Comparison of ENCODE assay signal across 8 cellular contexts in the genomic region with DNA sequence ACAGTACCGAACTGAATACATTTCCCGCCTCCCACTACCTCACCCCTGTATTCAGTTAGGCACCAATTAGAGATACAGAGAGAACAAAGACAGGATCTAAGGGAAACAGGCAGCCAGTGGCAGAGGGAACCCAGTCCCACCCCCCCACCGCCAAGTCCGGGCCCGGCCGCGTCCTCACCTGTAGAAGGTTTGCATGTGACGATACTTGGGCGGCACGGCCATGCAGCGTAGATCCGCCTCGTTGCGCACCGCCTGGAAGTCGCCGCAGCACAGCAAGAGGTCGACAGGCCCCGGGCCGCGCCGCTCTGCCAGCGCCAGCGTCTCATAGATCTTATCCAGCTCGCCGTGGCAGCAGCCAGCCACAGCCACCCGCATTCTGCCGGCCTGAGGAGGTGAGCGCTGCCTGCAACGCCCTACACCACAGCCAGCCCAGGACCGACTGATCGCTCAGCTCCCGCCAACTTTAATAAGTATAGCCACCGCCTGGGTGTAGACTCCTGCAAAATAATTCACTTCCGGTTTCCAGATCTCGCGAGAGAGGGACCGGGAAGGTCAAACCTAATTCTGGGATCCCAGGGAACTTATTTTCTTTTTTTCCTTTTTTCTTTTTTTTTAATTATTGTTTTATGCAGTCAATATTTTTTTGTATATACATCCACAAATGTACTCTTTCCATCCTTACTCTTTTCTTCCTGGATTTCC. TPM values are rescaled to one million over a fixed set of nuclear protein-coding genes. Genes with fewer than 3 reads are reported as not detected.
DNase-seq lines count a peak whose midpoint lies in the region; FAIRE-seq and TF ChIP-seq lines count a peak whose summit lies in the region.

Gene DBR1, minus strand, starts transcription at position 501 of the 702 bp plus-strand sequence. Its CDS starts 126 bp downstream, at position 375.

- peaks cover 40% of the 10 kb centered on the region for H3K36me3 Mint-ChIP-seq in nephron progenitor cell (ENCODE audit: low read depth)

- H3K4me3 ChIP-seq in HAP-1 = peak within 1 kb of the TSS; percentile 72
- H3K4me3 ChIP-seq in MG63 = peak within 1 kb of the TSS; percentile 74
- peak within 1 kb of the TSS; percentile 82 for H3K4me3 ChIP-seq in fibroblast of villous mesenchyme (ENCODE audit: low read depth, low read length)
- peak within 1 kb of the TSS; percentile 79 to 90 (median 86) for H3K4me3 ChIP-seq in stomach

- peak within 1 kb of the TSS; percentile 94 for H3K4me3 Mint-ChIP-seq in nephron progenitor cell

- in situ Hi-C loops in HAP-1 (cut with MboI; ENCODE audit: low sequenced_read_pairs) = no loop called here

- peak within 1 kb of the TSS; percentile 71 to 91 (median 86) for H3K27ac ChIP-seq in stomach

- peaks cover 21% of the 10 kb centered on the region for H3K27me3 Mint-ChIP-seq in nephron progenitor cell (ENCODE audit: low read depth, poor library complexity)

- H3K4me1 ChIP-seq in HAP-1 (peaks cover 9% of the 10 kb centered on the region), stomach (peaks cover 13 to 39% (median 27%) of the 10 kb centered on the region in 4 donors)

- WGBS in stomach, 5 donors = 0 to 1% (median 0%) methylated on average over 33 to 38 of the region's 38 CpGs

- H3K9me3 Mint-ChIP-seq in nephron progenitor cell = peaks cover 23% of the 10 kb centered on the region

- FAIRE-seq in G401.6 (lab: Jason Lieb, UNC) = peak; percentile 90

- intact Hi-C loops in stomach (cut with DNase I; ENCODE audit: low total_unique reads) = no loop called here

- TF ChIP-seq POLR2A in stomach (IDR thresholded peaks at IDR 0.05) = peak in 2 of 4 donors; percentile 58 to 73

- no peaks in the 10 kb centered on the region for H3K27me3 ChIP-seq in HAP-1 (ENCODE audit: low read depth)
- H3K27me3 ChIP-seq in MG63 = no peaks in the 10 kb centered on the region
- H3K27me3 ChIP-seq in stomach = no peaks in the 10 kb centered on the region

- peak within 1 kb of the TSS; percentile 93 for H3K27ac Mint-ChIP-seq in nephron progenitor cell

- peaks cover 19% of the 10 kb centered on the region for H3K36me3 ChIP-seq in HAP-1 (replicated peaks)
- peaks cover 31% of the 10 kb centered on the region for H3K36me3 ChIP-seq in MG63
- H3K36me3 ChIP-seq in stomach = peaks cover 0 to 28% (median 21%) of the 10 kb centered on the region in 4 donors

- no peak for TF ChIP-seq CTCF in fibroblast of villous mesenchyme (IDR thresholded peaks at IDR 0.05; ENCODE audit: insufficient read depth, low read depth, low read length)
- no peak for TF ChIP-seq CTCF in nephron progenitor cell (IDR thresholded peaks at IDR 0.05)
- TF ChIP-seq CTCF in stomach (IDR thresholded peaks at IDR 0.05) = peak in 1 of 7 experiments; percentile 14

- H3K4me1 Mint-ChIP-seq in nephron progenitor cell = peaks cover 29% of the 10 kb centered on the region

- H3K9me3 ChIP-seq in HAP-1 (no peaks in the 10 kb centered on the region), MG63 (no peaks in the 10 kb centered on the region), stomach (no peaks in the 10 kb centered on the region)

- DNase-seq in HAP-1 (ENCODE audit: low spot score in 2 of 2) (peak; percentile 87 to 92), MG63 (peak; percentile 84), SIG-M5 treated with dmso at 0.1 percent for 504 hours (lab: John Stamatoyannopoulos, UW; ENCODE audit: unreplicated experiment) (peak; percentile 90), activated gamma-delta T cell (lab: John Stamatoyannopoulos, UW) (peak; percentile 41), fibroblast of villous mesenchyme (ENCODE audit: low read depth) (peak; percentile 85), nephron progenitor cell (peak; percentile 74), stomach (peak; percentile 75)

- no peak for TF ChIP-seq EP300 in stomach (IDR thresholded peaks at IDR 0.05)

RNA-seq across cellular contexts. Expression of gene DBR1, which starts in this region (rescaled TPM):
- 19.2 and 29.5 TPM in 2 replicates for total RNA-seq in MG63 (2014; rRNA removed; shearing (Covaris generic); ENCODE audit: low replicate concordance)
- total RNA-seq in fibroblast of villous mesenchyme = 12.9 and 16.8 TPM in 2 replicates
- 10 to 100 TPM in 4 of 5 donors, 1 to 10 TPM in 1; 4.7 to 50.9 (median 14.8) TPM for total RNA-seq in stomach
- polyA plus RNA-seq in stomach = 1 to 10 TPM; 7.7 to 8.1 (median 7.8) TPM

Comparison
In these comparisons a context has a peak if more than half of its experiments do, and no peak if none do; other contexts are left out.
1. Peak in every context shown above with its lines: DNase-seq, H3K4me3 ChIP-seq and H3K27ac ChIP-seq.